9 cellular contexts compared by ENCODE assay signal in the genomic region with DNA sequence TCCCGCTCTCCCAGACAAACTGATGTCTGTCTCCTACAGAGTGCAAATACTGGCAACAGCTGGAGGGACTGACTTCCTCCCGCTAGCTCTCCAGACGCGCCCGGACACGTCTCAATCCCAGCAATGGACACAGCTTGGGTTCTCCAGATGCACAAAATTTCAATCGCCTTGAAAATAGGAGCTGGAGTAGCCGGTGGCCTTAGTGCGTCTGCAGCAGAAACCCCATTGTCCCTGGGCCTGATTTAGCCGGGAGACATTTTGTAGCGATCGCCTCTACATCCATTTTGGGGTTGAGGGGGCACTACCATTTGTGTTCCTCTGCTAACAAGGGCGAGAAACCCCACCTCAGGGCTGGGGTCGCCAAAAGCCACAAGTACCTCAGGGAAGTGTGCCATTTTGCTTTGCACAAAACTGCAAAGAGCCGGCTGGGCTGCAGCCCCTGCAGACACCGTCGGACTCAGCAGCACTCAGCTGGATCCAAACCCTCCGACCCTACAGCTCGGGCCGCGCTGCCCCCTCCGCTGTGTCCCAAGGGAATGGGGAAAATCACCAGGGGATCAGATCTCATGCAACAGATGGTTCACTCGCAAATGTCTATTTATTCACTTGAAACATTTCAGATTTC. TPM values are rescaled to one million over a fixed set of nuclear protein-coding genes. Genes with fewer than 3 reads are reported as not detected.
DNase-seq lines count a peak whose midpoint lies in the region; ATAC-seq, FAIRE-seq and TF ChIP-seq lines count a peak whose summit lies in the region.
"Had no signal": no experiment of that assay in that cellular context is flagged by ENCODE, and none has a peak within 500 bp of the region (broad histone marks: within the 10 kb centered on the region; RNA-seq: fewer than 3 reads in every experiment).

No MANE protein-coding gene starts in this region.

- peak overlapping the region; percentile 54 for H4K5ac ChIP-seq in mesendoderm (ENCODE audit: low read length)

- H3K4me3 ChIP-seq in astrocyte (ENCODE audit: insufficient read depth, low read depth, low read length) = peak overlapping the region; percentile 45
- H3K4me3 ChIP-seq in mesendoderm (ENCODE audit: low read length) = no peak overlapping the region

- peak overlapping the region; percentile 68 for H3K4me3 Mint-ChIP-seq in astrocyte (ENCODE audit: unreplicated experiment)
- no peak overlapping the region for H3K4me3 Mint-ChIP-seq in activated T-cell treated with anti-CD3 and anti-CD28 coated beads, Interleukin-2, amount 50 U/mL, for 4 hours

- no peaks in the 10 kb centered on the region for H3K36me3 Mint-ChIP-seq in astrocyte (ENCODE audit: low read depth, unreplicated experiment)
- H3K36me3 Mint-ChIP-seq in activated T-cell treated with anti-CD3 and anti-CD28 coated beads, Interleukin-2, amount 50 U/mL, for 4 hours (ENCODE audit: insufficient read depth) = no peaks in the 10 kb centered on the region

- H3K27ac ChIP-seq in astrocyte (ENCODE audit: low read depth, low read length) (peak overlapping the region; percentile 55), mesendoderm (ENCODE audit: low read depth, low read length) (peak overlapping the region; percentile 92)
- H3K27ac ChIP-seq: C4-2B had no signal

- no peak overlapping the region for H2BK15ac ChIP-seq in mesendoderm (replicated peaks; ENCODE audit: low read depth)

- peak overlapping the region; percentile 83 for H3K4ac ChIP-seq in mesendoderm (ENCODE audit: low read depth, low read length)

- ATAC-seq in HG02588 (IDR thresholded peaks at IDR 0.05; ENCODE audit: unreplicated experiment) = no peak
- no peak for ATAC-seq in activated T-cell treated with anti-CD3 and anti-CD28 coated beads, Interleukin-2, amount 50 U/mL, for 4 hours

- H3K36me3 ChIP-seq in astrocyte (ENCODE audit: insufficient read depth, low read length) (no peaks in the 10 kb centered on the region), mesendoderm (ENCODE audit: control insufficient read depth, insufficient read depth, low read length) (no peaks in the 10 kb centered on the region)

- H3K4me2 ChIP-seq in astrocyte (ENCODE audit: low read length) (peak overlapping the region; percentile 79), mesendoderm (ENCODE audit: low read length) (no peak overlapping the region)

- peaks cover 2% of the 10 kb centered on the region for H3K27me3 Mint-ChIP-seq in astrocyte (ENCODE audit: low read depth, unreplicated experiment)
- peaks cover 9% of the 10 kb centered on the region for H3K27me3 Mint-ChIP-seq in activated T-cell treated with anti-CD3 and anti-CD28 coated beads, Interleukin-2, amount 50 U/mL, for 4 hours (ENCODE audit: low read depth)

- H3K79me2 ChIP-seq in astrocyte (ENCODE audit: insufficient read depth, low read length) = no peaks in the 10 kb centered on the region
- no peaks in the 10 kb centered on the region for H3K79me2 ChIP-seq in mesendoderm (ENCODE audit: control insufficient read depth, insufficient read depth, low read length)

- no peak for TF ChIP-seq CTCF in astrocyte (IDR thresholded peaks at IDR 0.05; ENCODE audit: insufficient read depth, low read depth, low read length)

- peak; percentile 22 for DNase-seq in AG08395 (ENCODE audit: low spot score)
- peak; percentile 80 to 94 (median 86) for DNase-seq in NCI-H1417 (lab: John Stamatoyannopoulos, UW)
- DNase-seq in astrocyte (ENCODE audit: low read depth) = no peak
- DNase-seq in mesendoderm = no peak
- DNase-seq in activated CD8-positive, alpha-beta memory T cell treated with anti-CD3 and anti-CD28 coated beads for 24 hours = no peak
- no peak for DNase-seq in activated T-cell treated with anti-CD3 and anti-CD28 coated beads, Interleukin-2, amount 50 U/mL, for 4 hours
- DNase-seq in KG1 (lab: John Stamatoyannopoulos, UW) = no peak

- H3K23ac ChIP-seq in mesendoderm (ENCODE audit: low read length) = no peak overlapping the region

- H2BK5ac ChIP-seq in mesendoderm (ENCODE audit: low read length) = peak overlapping the region; percentile 23

- peak overlapping the region; percentile 79 for H2AFZ ChIP-seq in astrocyte (ENCODE audit: low read depth, low read length)

- H3K9ac ChIP-seq in astrocyte (ENCODE audit: low read length) = peak overlapping the region; percentile 64
- peak overlapping the region; percentile 75 for H3K9ac ChIP-seq in mesendoderm (ENCODE audit: low read length)

- H2AK5ac ChIP-seq in mesendoderm (ENCODE audit: low read length) = no peak overlapping the region

- peak overlapping the region; percentile 89 for H3K18ac ChIP-seq in mesendoderm (ENCODE audit: low read length)

- no peaks in the 10 kb centered on the region for H4K20me1 ChIP-seq in astrocyte (ENCODE audit: insufficient read depth, low read length)

- WGBS in mesendoderm (ENCODE audit: extremely low coverage, insufficient coverage, low lambda C conversion rate) = no CpG with 5 or more reads among the region's 23 CpGs

- peaks cover 3% of the 10 kb centered on the region for H3K9me3 Mint-ChIP-seq in astrocyte (ENCODE audit: unreplicated experiment)
- H3K9me3 Mint-ChIP-seq in activated T-cell treated with anti-CD3 and anti-CD28 coated beads, Interleukin-2, amount 50 U/mL, for 4 hours = no peaks in the 10 kb centered on the region

- H3K56ac ChIP-seq in mesendoderm (ENCODE audit: low read length) = peak overlapping the region; percentile 92

- peaks cover 33% of the 10 kb centered on the region for H3K4me1 Mint-ChIP-seq in astrocyte (ENCODE audit: low read depth, unreplicated experiment)
- peaks cover 13% of the 10 kb centered on the region for H3K4me1 Mint-ChIP-seq in activated T-cell treated with anti-CD3 and anti-CD28 coated beads, Interleukin-2, amount 50 U/mL, for 4 hours (ENCODE audit: low read depth)

- H3K27ac Mint-ChIP-seq in astrocyte (ENCODE audit: unreplicated experiment) = peak overlapping the region; percentile 88

- H3K4me1 ChIP-seq in astrocyte (ENCODE audit: insufficient read depth, low read length) = peaks cover 32% of the 10 kb centered on the region
- peaks cover 12% of the 10 kb centered on the region for H3K4me1 ChIP-seq in mesendoderm (ENCODE audit: control insufficient read depth, low read depth, low read length)

- no peaks in the 10 kb centered on the region for H3K79me1 ChIP-seq in mesendoderm (ENCODE audit: low read length)

- H3K9me3 ChIP-seq in astrocyte (ENCODE audit: insufficient read depth, low read depth, low read length) = no peaks in the 10 kb centered on the region

- H2BK120ac ChIP-seq in mesendoderm (ENCODE audit: low read depth, low read length) = peak overlapping the region; percentile 91

- FAIRE-seq in astrocyte (lab: Jason Lieb, UNC) = no peak

- H3K27me3 ChIP-seq in astrocyte (ENCODE audit: insufficient read depth, low read length) (no peaks in the 10 kb centered on the region), mesendoderm (ENCODE audit: insufficient read depth, low read length, poor library complexity) (no peaks in the 10 kb centered on the region)

- peak overlapping the region; percentile 97 for H4K8ac ChIP-seq in mesendoderm (ENCODE audit: low read depth, low read length)

RNA-seq across cellular contexts. Expression of gene CPA2, which starts 5.9 kb away (rescaled TPM):
- not detected in 2 replicates for total RNA-seq in astrocyte
- polyA plus RNA-seq in mesendoderm (2013, experiment 1 of 2) = 0.10 TPM
- polyA plus RNA-seq in mesendoderm (2013, experiment 2 of 2) = 0.06 TPM
- 1 to 10 TPM in 1 of 3 donors, under 1 TPM in 2; 0.55 to 1.5 (median 0.87) TPM for total RNA-seq in activated T-cell treated with anti-CD3 and anti-CD28 coated beads, Interleukin-2, amount 50 U/mL, for 4 hours

RNA-seq across cellular contexts. Expression of gene CPA4, which starts 20.4 kb away (rescaled TPM):
- 98.6 and 111 TPM in 2 replicates for total RNA-seq in astrocyte
- polyA plus RNA-seq in mesendoderm (2013, experiment 1 of 2) = not detected
- polyA plus RNA-seq in mesendoderm (2013, experiment 2 of 2) = not detected
- under 1 TPM in 2 of 3 donors, not detected in 1; 0.18 to 0.29 TPM for total RNA-seq in activated T-cell treated with anti-CD3 and anti-CD28 coated beads, Interleukin-2, amount 50 U/mL, for 4 hours

Comparison
In these comparisons a context has a peak if more than half of its experiments do, and no peak if none do; other contexts are left out.
1. DNase-seq: peak in AG08395 (single experiment) and NCI-H1417 (3 of 3); none in astrocyte (single experiment), mesendoderm (single experiment), activated CD8-positive, alpha-beta memory T cell treated with anti-CD3 and anti-CD28 coated beads for 24 hours (single experiment), activated T-cell treated with anti-CD3 and anti-CD28 coated beads, Interleukin-2, amount 50 U/mL, for 4 hours (single experiment) and KG1 (single experiment).
2. RNA of gene CPA4, which starts 20.4 kb away (total RNA-seq): 98.6 to 111 TPM in astrocyte; 0.18 to 0.29 TPM in activated T-cell treated with anti-CD3 and anti-CD28 coated beads, Interleukin-2, amount 50 U/mL, for 4 hours; every median in the first group is over 10 times any median in the second.